In genomic region chr3:172595648-172596393, GRCh38 we compare ENCODE assay signal across 8 cellular contexts.
DNase-seq lines count a peak whose midpoint lies in the region; ATAC-seq, FAIRE-seq and TF ChIP-seq lines count a peak whose summit lies in the region.

No MANE protein-coding gene starts in this region.

- peak; percentile 58 for ATAC-seq in GM19351 (IDR thresholded peaks at IDR 0.05; ENCODE audit: unreplicated experiment)
- ATAC-seq in HG03571 (IDR thresholded peaks at IDR 0.05; ENCODE audit: unreplicated experiment): peak; percentile 32
- ATAC-seq in K562: peak; percentile 84

- TF ChIP-seq RAD21 in K562 (CRISPR knock-in tag; conservative IDR thresholded peaks at IDR 0.05 in 1 of 2, IDR thresholded peaks at IDR 0.05 in 1 of 2): peak; percentile 95 to 96

- WGBS in K562 (ENCODE audit: insufficient coverage, low coverage, missing lambda C conversion rate): 3% methylated on average over 7 of the region's 7 CpGs

- no peak for TF ChIP-seq EP300 in K562 (IDR thresholded peaks at IDR 0.05; ENCODE audit: low read length)

- DNase-seq in D721Med (ENCODE audit: insufficient read length, low spot score) (no peak), RPMI8226 (peak; percentile 84), K562 (ENCODE audit: extremely low read depth in 1 of 4, low spot score in 3 of 4) (peak; percentile 32 to 61 (median 42)), iPS-NIHi7 (ENCODE audit: extremely low spot score) (peak; percentile 40), HuH-7 (ENCODE audit: low spot score) (no peak)
- DNase-seq in stimulated activated CD4-positive, alpha-beta T cell treated with anti-CD3 and anti-CD28 coated beads, Interleukin-4, amount 100 ng/mL, for 24 hours: peak; percentile 53

- H3K9me1 ChIP-seq in K562 (ENCODE audit: control insufficient read depth, insufficient read depth, low read length): no peaks in the 10 kb centered on the region

- no peak overlapping the region for H3K27ac ChIP-seq in K562 (ENCODE audit: extremely low read depth, low read depth, low read length)

- H3K27me3 ChIP-seq in K562 (ENCODE audit: control insufficient read depth in 2 of 2, insufficient read depth in 2 of 2, low read length in 2 of 2): no peaks in the 10 kb centered on the region

- POLR2A ChIA-PET in K562 (lab: Yijun Ruan, JAX): interaction anchor here (0.7 to 1.7 kb wide), 2 partner anchors 54 to 134 kb away, joined by 3 to 6 read pairs; no protein-coding TSS in a partner anchor

- peaks cover 14 to 23% of the 10 kb centered on the region in 2 experiments; a peak in 4 of 5 replicates for H3K4me1 ChIP-seq in K562 (replicated peaks in 1 of 2; ENCODE audit: control insufficient read depth in 2 of 2, insufficient read depth in 2 of 2, low read length in 2 of 2)

- no peaks in the 10 kb centered on the region for H4K20me1 ChIP-seq in K562 (replicated peaks; ENCODE audit: control insufficient read depth, insufficient read depth, low read length)

- in situ Hi-C loops in K562 (cut with MboI): loop anchor here (5.0 kb wide), 1 partner anchor 114 kb away; no protein-coding TSS in a partner anchor

- no peak for FAIRE-seq in D721Med (lab: Jason Lieb, UNC)
- peak; percentile 84 for FAIRE-seq in K562 (lab: Jason Lieb, UNC)

- BruUV-seq in K562 (replicated peaks; lab: Mats Ljungman, UMichigan): no TSS peak

- CTCF ChIA-PET in K562 (lab: Yijun Ruan, JAX; ENCODE audit: low intra/inter-chr PET ratio): interaction anchor here (1.0 to 3.2 kb wide), 4 partner anchors 106 to 261 kb away, joined by 3 to 42 read pairs (median 4); no protein-coding TSS in a partner anchor

- H3K4me2 ChIP-seq in K562 (ENCODE audit: insufficient read depth, low read length): no peak overlapping the region

- H3K4me3 ChIP-seq in K562: no peak overlapping the region

- no peaks in the 10 kb centered on the region for H3K9me3 ChIP-seq in K562 (replicated peaks; ENCODE audit: control insufficient read depth, insufficient read depth, low read depth, low read length)

- TF ChIP-seq CTCF in D721Med (IDR thresholded peaks at IDR 0.05; ENCODE audit: insufficient read depth, missing control alignments) (peak; percentile 76), K562 (IDR thresholded peaks at IDR 0.05 in 2 of 3, conservative IDR thresholded peaks at IDR 0.05 in 1 of 3; ENCODE audit: insufficient read depth in 2 of 3, low read depth in 1 of 3, low read length in 3 of 3) (peak; percentile 75 to 94 (median 82))

- H3K9ac ChIP-seq in K562 (ENCODE audit: insufficient read depth in 1 of 2, low read depth in 2 of 2, low read length in 2 of 2): no peak overlapping the region

- intact Hi-C loops in K562 (cut with micrococcal nuclease): loop anchor here (1.0 to 5.0 kb wide), 3 partner anchors 71 to 184 kb away; no protein-coding TSS in a partner anchor

- no peaks in the 10 kb centered on the region for H3K79me2 ChIP-seq in K562 (ENCODE audit: control insufficient read depth, insufficient read depth, low read length)

- no peaks in the 10 kb centered on the region for H3K36me3 ChIP-seq in K562 (ENCODE audit: control insufficient read depth, insufficient read depth, low read length)

- no peak for TF ChIP-seq POLR2A in K562 (conservative IDR thresholded peaks at IDR 0.05)

- H2AFZ ChIP-seq in K562 (ENCODE audit: low read depth, low read length): peak overlapping the region; percentile 18; the same call in 1 of the 2 replicates

TF ChIP-seq in K562, 482 proteins besides CTCF, POLR2A, EP300 and RAD21:
- TF ChIP-seq ZBTB49 (CRISPR knock-in tag; IDR thresholded peaks at IDR 0.05; ENCODE audit: borderline replicate concordance) (no peak), BCL6 (CRISPR knock-in tag; IDR thresholded peaks at IDR 0.05) (no peak), DEAF1 (CRISPR knock-in tag; IDR thresholded peaks at IDR 0.05) (peak; percentile 92), MAFG (tag; conservative IDR thresholded peaks at IDR 0.05) (no peak), KDM2B (CRISPR knock-in tag; IDR thresholded peaks at IDR 0.05) (no peak), ARID2 (IDR thresholded peaks at IDR 0.05) (0 out of 2 replicates have a peak, but pooled peaks have one; percentile 42), ZNF766 (CRISPR knock-in tag; conservative IDR thresholded peaks at IDR 0.05) (0 out of 2 replicates have a peak, but pooled peaks have one; percentile 38), E2F8 (IDR thresholded peaks at IDR 0.05; ENCODE audit: low read depth, partially characterized antibody) (no peak), NR2C2 (CRISPR knock-in tag; IDR thresholded peaks at IDR 0.05) (no peak), NR2C2 (tag; IDR thresholded peaks at IDR 0.05) (0 out of 2 replicates have a peak, but pooled peaks have one; percentile 11), ZNF79 (CRISPR knock-in tag; IDR thresholded peaks at IDR 0.05; ENCODE audit: low read depth) (peak; percentile 25; the same call in 1 of the 2 replicates), NCOA1 (IDR thresholded peaks at IDR 0.05; ENCODE audit: low read depth) (no peak), PHF21A (IDR thresholded peaks at IDR 0.05; ENCODE audit: borderline replicate concordance, low read depth) (peak; percentile 26; the same call in 1 of the 2 replicates), RUNX1 (IDR thresholded peaks at IDR 0.05; ENCODE audit: low read depth) (no peak), SMC3 (conservative IDR thresholded peaks at IDR 0.05; ENCODE audit: insufficient read depth, low read depth, low read length) (peak; percentile 40), ZNF449 (CRISPR knock-in tag; IDR thresholded peaks at IDR 0.05) (no peak), HIVEP1 (CRISPR knock-in tag; IDR thresholded peaks at IDR 0.05) (no peak)

Comparison
In these comparisons a context has a peak if more than half of its experiments do, and no peak if none do; other contexts are left out.
1. DNase-seq: peak in RPMI8226 (single experiment), K562 (4 of 4), iPS-NIHi7 (single experiment) and stimulated activated CD4-positive, alpha-beta T cell treated with anti-CD3 and anti-CD28 coated beads, Interleukin-4, amount 100 ng/mL, for 24 hours (single experiment); none in D721Med (single experiment) and HuH-7 (single experiment).
2. ATAC-seq: peak in every context shown above with its lines; median percentile 84 in K562; 58 in GM19351; 32 in HG03571.